19 cellular contexts compared by ENCODE assay signal in genomic region chr19:33424181-33424580, GRCh38. TPM values are rescaled to one million over a fixed set of nuclear protein-coding genes. Genes with fewer than 3 reads are reported as not detected.
A peak's percentile ranks its signal among the peaks of the same experiment; 100 is the strongest.
DNase-seq lines count a peak whose midpoint lies in the region; FAIRE-seq and TF ChIP-seq lines count a peak whose summit lies in the region.
"Had no signal": no experiment of that assay in that cellular context is flagged by ENCODE, and none has a peak within 500 bp of the region (broad histone marks: within the 10 kb centered on the region; RNA-seq: fewer than 3 reads in every experiment).

No MANE protein-coding gene starts in this region.

- H3K4me3 ChIP-seq in WERI-Rb-1 (ENCODE audit: low read depth, low read length) (no peak overlapping the region), kidney (ENCODE audit: low read length in 2 of 2) (no peak overlapping the region), Caco-2 (ENCODE audit: low read depth, low read length) (no peak overlapping the region)
- H3K4me3 ChIP-seq: BLaER1 treated with 17β-estradiol and CSF1 and Interleukin-3, amounts not matched to agents 10 nM and 100 nM had no signal

- TF ChIP-seq CTCF in WERI-Rb-1 (IDR thresholded peaks at IDR 0.05; ENCODE audit: low read depth, low read length) (no peak), kidney (IDR thresholded peaks at IDR 0.05; ENCODE audit: borderline replicate concordance, extremely low read depth, insufficient read depth) (no peak), GM13976 (IDR thresholded peaks at IDR 0.05; ENCODE audit: borderline replicate concordance, control extremely low read depth, extremely low read depth, insufficient read depth, missing control alignments) (no peak), Caco-2 (IDR thresholded peaks at IDR 0.05; ENCODE audit: insufficient read depth in 1 of 2, low read depth in 1 of 2, low read length in 1 of 2, severe bottlenecking in 1 of 2, unreplicated experiment in 1 of 2) (no peak)

- BruUV-seq in Caco-2 (replicated peaks; lab: Mats Ljungman, UMichigan): no TSS peak

- H3K36me3 Mint-ChIP-seq in Caco-2 (ENCODE audit: insufficient read depth, unreplicated experiment): no peaks in the 10 kb centered on the region
- H3K36me3 Mint-ChIP-seq: CD8-positive, alpha-beta T cell had no signal

- H3K27ac ChIP-seq in WERI-Rb-1 (peak overlapping the region; percentile 38), kidney (ENCODE audit: low read depth in 2 of 2, low read length in 2 of 2) (no peak overlapping the region)
- H3K27ac ChIP-seq: BLaER1 treated with 17β-estradiol and CSF1 and Interleukin-3, amounts not matched to agents 10 nM and 100 nM; HL-60 had no signal

- no peaks in the 10 kb centered on the region; the same call in 1 of the 2 replicates for H3K36me3 ChIP-seq in WERI-Rb-1
- no peaks in the 10 kb centered on the region for H3K36me3 ChIP-seq in kidney (ENCODE audit: control insufficient read depth in 1 of 2, insufficient read depth in 2 of 2, low read length in 2 of 2)
- no peaks in the 10 kb centered on the region for H3K36me3 ChIP-seq in Caco-2 (ENCODE audit: control insufficient read depth, insufficient read depth, low read length)

- H3K27me3 ChIP-seq in WERI-Rb-1 (ENCODE audit: insufficient read depth, low read depth, severe bottlenecking) (no peaks in the 10 kb centered on the region), Caco-2 (replicated peaks; ENCODE audit: control insufficient read depth, insufficient read depth, low read length) (no peaks in the 10 kb centered on the region)
- H3K27me3 ChIP-seq: BLaER1 treated with 17β-estradiol and CSF1 and Interleukin-3, amounts not matched to agents 10 nM and 100 nM had no signal

- no peaks in the 10 kb centered on the region for H3K4me1 Mint-ChIP-seq in Caco-2 (ENCODE audit: low read depth, unreplicated experiment)
- H3K4me1 Mint-ChIP-seq: B cell had no signal

- H3K27me3 Mint-ChIP-seq in Caco-2 (ENCODE audit: insufficient read depth, unreplicated experiment): no peaks in the 10 kb centered on the region
- H3K27me3 Mint-ChIP-seq: B cell had no signal

- no peak overlapping the region for H3K27ac Mint-ChIP-seq in Caco-2 (ENCODE audit: unreplicated experiment)
- H3K27ac Mint-ChIP-seq: B cell; CD8-positive, alpha-beta T cell; HFFc6 had no signal

- DNase-seq in NCI-H82 (lab: John Stamatoyannopoulos, UW) (peak; percentile 10), NCI-H82 treated with DMSO at 0.1 percent for 48 hours (lab: John Stamatoyannopoulos, UW; ENCODE audit: unreplicated experiment) (no peak), WERI-Rb-1 (peak; percentile 31), kidney (peak; percentile 21), DMS153 (lab: John Stamatoyannopoulos, UW) (no peak), GM13976 (ENCODE audit: low spot score) (no peak), Caco-2 (no peak)
- DNase-seq: 8988T; CD8-positive, alpha-beta T cell; DMS 273 treated with DMSO at 0.1 percent for 48 hours; GDM1; GOT3; H7; HFFc6; IMR-90 had no signal

- FAIRE-seq in kidney (lab: Jason Lieb, UNC): no peak
- FAIRE-seq: GM12892 had no signal

- POLR2A ChIA-PET in Caco-2 (lab: Charles Lee): no interaction called here

- H3K9me3 ChIP-seq in WERI-Rb-1 (ENCODE audit: severe bottlenecking): no peaks in the 10 kb centered on the region
- no peaks in the 10 kb centered on the region for H3K9me3 ChIP-seq in kidney (ENCODE audit: control insufficient read depth in 1 of 2, low read length in 2 of 2)
- H3K9me3 ChIP-seq in Caco-2: no peaks in the 10 kb centered on the region
- H3K9me3 ChIP-seq: BLaER1 treated with 17β-estradiol and CSF1 and Interleukin-3, amounts not matched to agents 10 nM and 100 nM had no signal

- no peak overlapping the region for H3K4me3 Mint-ChIP-seq in Caco-2 (ENCODE audit: unreplicated experiment)
- H3K4me3 Mint-ChIP-seq: B cell; CD8-positive, alpha-beta T cell; HFFc6 had no signal

- in situ Hi-C loops in GM13976 (cut with MboI; ENCODE audit: low sequenced_read_pairs, unreplicated experiment): loop anchor here (10.0 kb wide), 1 partner anchor 341 kb away; no protein-coding TSS in a partner anchor

- no peak overlapping the region for H3K9ac ChIP-seq in kidney (ENCODE audit: low read length in 2 of 2)
- H3K9ac ChIP-seq: BLaER1 treated with 17β-estradiol and CSF1 and Interleukin-3, amounts not matched to agents 10 nM and 100 nM had no signal

- H3K4me1 ChIP-seq in kidney (ENCODE audit: control insufficient read depth in 1 of 2, insufficient read depth in 1 of 2, low read depth in 1 of 2, low read length in 2 of 2) (no peaks in the 10 kb centered on the region), Caco-2 (no peaks in the 10 kb centered on the region)
- H3K4me1 ChIP-seq: BLaER1 treated with 17β-estradiol and CSF1 and Interleukin-3, amounts not matched to agents 10 nM and 100 nM had no signal

- CTCF ChIA-PET in Caco-2 (lab: Charles Lee): no interaction called here

- intact Hi-C loops in kidney (cut with DNase I): no loop called here
- intact Hi-C loops in Caco-2 (cut with micrococcal nuclease; ENCODE audit: unreplicated experiment): no loop called here

- H3K9me3 Mint-ChIP-seq in Caco-2 (ENCODE audit: unreplicated experiment): no peaks in the 10 kb centered on the region
- H3K9me3 Mint-ChIP-seq: CD8-positive, alpha-beta T cell; HFFc6 had no signal

RNA-seq across cellular contexts. Expression of gene CEBPG, which starts 50.7 kb away (rescaled TPM):
- total RNA-seq in kidney (22.4 TPM), Caco-2 (2022) (74.9 and 79.4 TPM in 2 replicates)
- polyA plus RNA-seq in kidney (ENCODE audit: insufficient read depth, low read depth, low replicate concordance): 13.0 TPM

Comparison
In these comparisons a context has a peak if more than half of its experiments do, and no peak if none do; other contexts are left out.
1. DNase-seq: peak in NCI-H82 (single experiment), WERI-Rb-1 (single experiment) and kidney (single experiment); none in NCI-H82 treated with DMSO at 0.1 percent for 48 hours (single experiment), DMS153 (single experiment), GM13976 (single experiment) and Caco-2 (0 of 2).